Comparison of ENCODE assay signal across 22 cellular contexts in genomic region chr5:68770566-68770965, GRCh38.
"Had no signal": no experiment of that assay in that cellular context is flagged by ENCODE, and none has a peak within 500 bp of the region (broad histone marks: within the 10 kb centered on the region; RNA-seq: fewer than 3 reads in every experiment).

No MANE protein-coding gene starts in this region.

- H3K4me3 ChIP-seq: body of pancreas, lower lobe of right lung, mucosa of descending colon, spleen, thoracic aorta had no signal

- FAIRE-seq: endometrium, kidney had no signal

- H3K27me3 ChIP-seq: body of pancreas, spleen had no signal

- H3K27ac ChIP-seq: body of pancreas, lower lobe of right lung, spleen, thoracic aorta had no signal

- H3K4me1 ChIP-seq: body of pancreas, lower lobe of right lung, spleen had no signal

- ATAC-seq: activated CD8-positive, alpha-beta T cell treated with anti-CD3 and anti-CD28 coated beads, Interleukin-2, amount 10 ng/mL, durations not matched to agents 7 days and 5 days; activated naive CD8-positive, alpha-beta T cell treated with anti-CD3 and anti-CD28 coated beads, Interleukin-2, amount 50 U/mL, for 24 hours; body of pancreas; lower lobe of right lung; mucosa of descending colon; sciatic nerve had no signal

- DNase-seq: activated CD4-positive, alpha-beta T cell treated with anti-CD3 and anti-CD28 coated beads for 1 hour; activated CD4-positive, alpha-beta T cell treated with anti-CD3 and anti-CD28 coated beads, Interleukin-2, amount 50 U/mL, for 1 hour; activated CD8-positive, alpha-beta T cell treated with anti-CD3 and anti-CD28 coated beads, Interleukin-2, amount 10 ng/mL, durations not matched to agents 7 days and 5 days; activated gamma-delta T cell; activated naive CD4-positive, alpha-beta T cell treated with anti-CD3 and anti-CD28 coated beads, Interleukin-2, amount 50 U/mL, for 16 hours; activated naive CD8-positive, alpha-beta T cell treated with anti-CD3 and anti-CD28 coated beads, Interleukin-2, amount 50 U/mL, for 24 hours; anterior cingulate cortex; body of pancreas; effector CD4-positive, alpha-beta T cell; kidney; lower lobe of right lung; mesendoderm; mucosa of descending colon; nephron progenitor cell; occipital lobe; posterior cingulate gyrus; spleen; stimulated activated CD4-positive, alpha-beta T cell treated with anti-CD3 and anti-CD28 coated beads, Interleukin-4, amount 100 ng/mL, for 1 hour; stimulated activated naive CD4-positive, alpha-beta T cell treated with Interleukin-2 at 50 U/mL for 16 hours had no signal

- H3K36me3 ChIP-seq: lower lobe of right lung, spleen, thoracic aorta had no signal

- H3K9me3 ChIP-seq: body of pancreas, lower lobe of right lung, mucosa of descending colon, thoracic aorta had no signal
